Comparison of ENCODE assay signal across 1 cellular context in genomic region chr2:199738723-199739412, GRCh38.
TF ChIP-seq lines count a peak whose summit lies in the region.

No MANE protein-coding gene starts in this region.

TF ChIP-seq in HepG2, 621 proteins besides CTCF, POLR2A, EP300 and RAD21 (continued from another document and continues in another):
- TF ChIP-seq HMGXB3 (CRISPR knock-in tag; IDR thresholded peaks at IDR 0.05; ENCODE audit: borderline replicate concordance) = 0 out of 2 replicates have a peak, but pooled peaks have one; percentile 51
- peak; percentile 29; the same call in 1 of the 2 replicates for TF ChIP-seq ZNF44 (CRISPR knock-in tag; IDR thresholded peaks at IDR 0.05)
- peak; percentile 56; the same call in 1 of the 2 replicates for TF ChIP-seq ZNF292 (CRISPR knock-in tag; IDR thresholded peaks at IDR 0.05; ENCODE audit: borderline replicate concordance, low read depth)
- peak; percentile 36 for TF ChIP-seq ASH2L (IDR thresholded peaks at IDR 0.05; ENCODE audit: insufficient read length, low read depth, low read length)
- peak; percentile 53; the same call in 1 of the 2 replicates for TF ChIP-seq ZNF503 (CRISPR knock-in tag; IDR thresholded peaks at IDR 0.05)
- TF ChIP-seq HNF4G (IDR thresholded peaks at IDR 0.05; ENCODE audit: borderline replicate concordance, low read depth, low read length) = peak; percentile 81
- no peak for TF ChIP-seq HNF4G (CRISPR knock-in tag; IDR thresholded peaks at IDR 0.05; ENCODE audit: borderline replicate concordance, low read depth)
- peak; percentile 55; the same call in 1 of the 2 replicates for TF ChIP-seq SIX1 (CRISPR knock-in tag; IDR thresholded peaks at IDR 0.05; ENCODE audit: borderline replicate concordance)
- peak; percentile 85; the same call in 1 of the 2 replicates for TF ChIP-seq TARDBP (CRISPR knock-in tag; IDR thresholded peaks at IDR 0.05)
- TF ChIP-seq TGIF2 (CRISPR knock-in tag; IDR thresholded peaks at IDR 0.05) = peak; percentile 42; the same call in 1 of the 2 replicates
- peak; percentile 66; the same call in 1 of the 2 replicates for TF ChIP-seq ZNF264 (CRISPR knock-in tag; IDR thresholded peaks at IDR 0.05)
- TF ChIP-seq SSRP1 (CRISPR knock-in tag; IDR thresholded peaks at IDR 0.05) = 0 out of 2 replicates have a peak, but pooled peaks have one; percentile 66
- TF ChIP-seq ZXDC (CRISPR knock-in tag; IDR thresholded peaks at IDR 0.05) = no peak
- TF ChIP-seq FOXK2 (IDR thresholded peaks at IDR 0.05) = 0 out of 2 replicates have a peak, but pooled peaks have one; percentile 19
- TF ChIP-seq TBL1XR1 (IDR thresholded peaks at IDR 0.05; ENCODE audit: borderline replicate concordance, low read length, partially characterized antibody) = peak; percentile 46
- no peak for TF ChIP-seq MTA1 (CRISPR knock-in tag; IDR thresholded peaks at IDR 0.05; ENCODE audit: borderline replicate concordance)
- TF ChIP-seq ZSCAN5A (CRISPR knock-in tag; IDR thresholded peaks at IDR 0.05; ENCODE audit: borderline replicate concordance) = peak; percentile 81; the same call in 1 of the 2 replicates
- TF ChIP-seq ERF (CRISPR knock-in tag; IDR thresholded peaks at IDR 0.05) = peak; percentile 67; the same call in 1 of the 2 replicates
- TF ChIP-seq HINFP (CRISPR knock-in tag; IDR thresholded peaks at IDR 0.05; ENCODE audit: low read depth) = no peak
- TF ChIP-seq FOXP4 (CRISPR knock-in tag; IDR thresholded peaks at IDR 0.05) = peak; percentile 77
- TF ChIP-seq TEF (CRISPR knock-in tag; IDR thresholded peaks at IDR 0.05) = no peak
- peak; percentile 88 for TF ChIP-seq HNF4A (CRISPR knock-in tag; IDR thresholded peaks at IDR 0.05)
- 0 out of 2 replicates have a peak, but pooled peaks have one; percentile 62 for TF ChIP-seq CSRNP1 (CRISPR knock-in tag; IDR thresholded peaks at IDR 0.05)
- no peak for TF ChIP-seq JDP2 (CRISPR knock-in tag; IDR thresholded peaks at IDR 0.05; ENCODE audit: borderline replicate concordance)
- peak; percentile 84 for TF ChIP-seq POGZ (CRISPR knock-in tag; IDR thresholded peaks at IDR 0.05)
- peak; percentile 79 for TF ChIP-seq PAXIP1 (CRISPR knock-in tag; conservative IDR thresholded peaks at IDR 0.05)
- TF ChIP-seq ZBTB44 (CRISPR knock-in tag; IDR thresholded peaks at IDR 0.05) = no peak
- TF ChIP-seq ZFP36L2 (CRISPR knock-in tag; IDR thresholded peaks at IDR 0.05) = no peak
- peak; percentile 30; the same call in 1 of the 2 replicates for TF ChIP-seq TFDP2 (CRISPR knock-in tag; IDR thresholded peaks at IDR 0.05)
